In the genomic region with DNA sequence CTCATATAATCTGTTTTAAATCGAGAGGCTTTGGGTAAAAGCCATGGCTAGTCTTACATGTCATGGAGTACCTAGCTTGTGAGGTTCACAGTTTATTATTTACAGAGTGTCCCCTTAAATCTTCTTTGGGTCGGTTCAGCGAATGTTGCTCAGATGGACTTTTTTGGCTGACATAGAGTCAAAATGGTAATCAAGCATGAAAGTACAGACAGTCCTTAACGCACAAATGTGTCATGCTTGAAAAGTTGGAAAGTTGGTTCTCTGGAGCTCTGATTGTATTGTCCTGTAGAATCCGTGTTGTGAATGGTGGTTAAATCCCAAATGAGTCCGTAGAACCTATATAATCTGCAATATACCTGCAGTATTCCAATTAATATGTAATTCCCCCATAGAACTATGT, we compare ENCODE assay signal across 30 cellular contexts. TPM values are rescaled to one million over a fixed set of nuclear protein-coding genes. Genes with fewer than 3 reads are reported as not detected.
A peak's percentile ranks its signal among the peaks of the same experiment; 100 is the strongest.
DNase-seq lines count a peak whose midpoint lies in the region; ATAC-seq, FAIRE-seq and TF ChIP-seq lines count a peak whose summit lies in the region.
"Had no signal": no experiment of that assay in that cellular context is flagged by ENCODE, and none has a peak within 500 bp of the region (broad histone marks: within the 10 kb centered on the region; RNA-seq: fewer than 3 reads in every experiment).

No MANE protein-coding gene starts in this region.

- H3F3A ChIP-seq in neural progenitor cell (ENCODE audit: low read depth) = no peaks in the 10 kb centered on the region

- ATAC-seq in HepG2 (no peak), right lobe of liver (no peak)
- ATAC-seq: activated CD4-positive, alpha-beta T cell treated with anti-CD3 and anti-CD28 coated beads for 36 hours; activated CD8-positive, alpha-beta T cell treated with anti-CD3 and anti-CD28 coated beads, Interleukin-2, amount 10 ng/mL, durations not matched to agents 7 days and 5 days; Right ventricle myocardium inferior; sciatic nerve; stimulated activated effector memory CD8-positive, alpha-beta T cell treated with anti-CD3 and anti-CD28 coated beads, Interleukin-12 subunit alpha, Interleukin-12 subunit beta, amount 100 ng/mL, for 72 hours had no signal

- TF ChIP-seq CTCF in HepG2 (CRISPR knock-in tag; IDR thresholded peaks at IDR 0.05) (no peak), right lobe of liver (IDR thresholded peaks at IDR 0.05) (no peak), neural progenitor cell (IDR thresholded peaks at IDR 0.05) (no peak), thyroid gland (IDR thresholded peaks at IDR 0.05) (no peak), coronary artery (IDR thresholded peaks at IDR 0.05) (no peak)

- H3K36me3 ChIP-seq in HepG2 (replicated peaks in 1 of 2; ENCODE audit: control insufficient read depth in 1 of 2, insufficient read depth in 2 of 2, low read length in 2 of 2) = peaks cover 2 to 7% of the 10 kb centered on the region in 2 experiments; a peak in 1 of 5 replicates
- no peaks in the 10 kb centered on the region for H3K36me3 ChIP-seq in right lobe of liver
- H3K36me3 ChIP-seq in neural progenitor cell = no peaks in the 10 kb centered on the region
- no peaks in the 10 kb centered on the region for H3K36me3 ChIP-seq in thyroid gland
- H3K36me3 ChIP-seq: uterus had no signal

- CTCF ChIA-PET in HepG2 (lab: Yijun Ruan, JAX; ENCODE audit: low intra/inter-chr PET ratio, low total read pairs) = no interaction called here

- H3K4me2 ChIP-seq in HepG2 (ENCODE audit: low read depth, low read length) (no peak overlapping the region), neural progenitor cell (no peak overlapping the region)
- H3K4me2 ChIP-seq: KMS-11, PC-9 had no signal

- POLR2A ChIA-PET in HepG2 (lab: Yijun Ruan, JAX) = no interaction called here

- H3K9me3 ChIP-seq in HepG2 (ENCODE audit: low read length) = no peaks in the 10 kb centered on the region
- no peaks in the 10 kb centered on the region for H3K9me3 ChIP-seq in right lobe of liver
- H3K9me3 ChIP-seq in neural progenitor cell (ENCODE audit: low read depth) = no peaks in the 10 kb centered on the region
- no peaks in the 10 kb centered on the region for H3K9me3 ChIP-seq in thyroid gland
- H3K9me3 ChIP-seq: MG63, uterus had no signal

- TF ChIP-seq EP300 in HepG2 (IDR thresholded peaks at IDR 0.05; ENCODE audit: low read depth in 2 of 2, low read length in 2 of 2) (no peak), HepG2 (CRISPR knock-in tag; IDR thresholded peaks at IDR 0.05; ENCODE audit: borderline replicate concordance) (no peak)

- no peaks in the 10 kb centered on the region for H3K27me3 Mint-ChIP-seq in neural progenitor cell (ENCODE audit: insufficient read depth, low read depth)
- H3K27me3 Mint-ChIP-seq: activated CD4-positive, alpha-beta T cell treated with anti-CD3 and anti-CD28 coated beads for 36 hours; CD8-positive, alpha-beta memory T cell; progenitor cell of endocrine pancreas had no signal

- in situ Hi-C loops in HepG2 (cut with HindIII; ENCODE audit: extremely low pct_ligation_motif_present, low pct_unique_long_range_greater_than_20kb) = no loop called here

- no peak overlapping the region for H2AFZ ChIP-seq in HepG2 (ENCODE audit: low read length)
- no peak overlapping the region for H2AFZ ChIP-seq in neural progenitor cell (replicated peaks)
- H2AFZ ChIP-seq: PC-9 had no signal

- H3K9ac ChIP-seq in HepG2 (ENCODE audit: insufficient read depth, low read depth, low read length) (no peak overlapping the region), neural progenitor cell (no peak overlapping the region)
- H3K9ac ChIP-seq: KMS-11 had no signal

- H3K27ac ChIP-seq in HepG2 (ENCODE audit: extremely low read length, insufficient read depth, low read length) = no peak overlapping the region
- H3K27ac ChIP-seq in right lobe of liver = no peak overlapping the region
- no peak overlapping the region for H3K27ac ChIP-seq in neural progenitor cell
- peak overlapping the region; percentile 11 to 69 (median 60) for H3K27ac ChIP-seq in thyroid gland
- H3K27ac ChIP-seq in coronary artery = no peak overlapping the region
- H3K27ac ChIP-seq: KMS-11, PC-9, uterus had no signal

- H4K20me1 ChIP-seq in HepG2 (ENCODE audit: insufficient read depth, low read length) (no peaks in the 10 kb centered on the region; the same call in 1 of the 2 replicates), neural progenitor cell (ENCODE audit: low read depth) (peaks cover 58% of the 10 kb centered on the region)

- FAIRE-seq in HepG2 (lab: Jason Lieb, UNC) = no peak
- FAIRE-seq: islet of Langerhans had no signal

- peaks cover 13% of the 10 kb centered on the region for H3K4me1 Mint-ChIP-seq in neural progenitor cell

- H3K27me3 ChIP-seq in HepG2 (ENCODE audit: control insufficient read depth in 1 of 2, insufficient read depth in 2 of 2, low read length in 2 of 2) (no peaks in the 10 kb centered on the region), right lobe of liver (no peaks in the 10 kb centered on the region), neural progenitor cell (no peaks in the 10 kb centered on the region), thyroid gland (no peaks in the 10 kb centered on the region)
- H3K27me3 ChIP-seq: MG63, uterus had no signal

- H3K79me2 ChIP-seq in HepG2 (ENCODE audit: insufficient read depth, low read length) (peaks cover 70% of the 10 kb centered on the region), neural progenitor cell (ENCODE audit: low read depth) (peaks cover 99% of the 10 kb centered on the region)

- BruUV-seq in HepG2 (replicated peaks; lab: Mats Ljungman, UMichigan) = no TSS peak

- DNase-seq in HepG2 (ENCODE audit: low spot score) = no peak
- no peak for DNase-seq in right lobe of liver
- peak; percentile 32 for DNase-seq in cerebellar cortex (ENCODE audit: low spot score)
- no peak for DNase-seq in neural progenitor cell (ENCODE audit: low spot score)
- no peak for DNase-seq in thyroid gland
- DNase-seq in activated T-cell treated with anti-CD3 and anti-CD28 coated beads, Interleukin-2, amount 50 U/mL, for 48 hours = no peak
- no peak for DNase-seq in activated CD4-positive, CD25-positive, alpha-beta regulatory T cell treated with anti-CD3 and anti-CD28 coated beads, Interleukin-2, amount 50 U/mL, for 72 hours
- DNase-seq in coronary artery (ENCODE audit: low spot score) = no peak
- DNase-seq: activated CD4-positive, alpha-beta T cell treated with anti-CD3 and anti-CD28 coated beads for 36 hours; activated CD8-positive, alpha-beta T cell treated with anti-CD3 and anti-CD28 coated beads, Interleukin-2, amount 10 ng/mL, durations not matched to agents 7 days and 5 days; activated naive CD4-positive, alpha-beta T cell treated with anti-CD3 and anti-CD28 coated beads, Interleukin-2, amount 50 U/mL, for 16 hours; amygdala; CD8-positive, alpha-beta memory T cell; DMS 273 treated with DMSO at 0.1 percent for 48 hours; MG63; NCI-H1105 treated with DMSO at 0.1 percent for 48 hours; NCI-H187 treated with DMSO at 0.1 percent for 48 hours; NCI-H2171 treated with DMSO at 0.1 percent for 48 hours; NCI-H524; NK-92 treated with Interleukin-12 subunit alpha and Interleukin-12 subunit beta, amount 100 ng/mL, for 24 hours; PC-9; stimulated activated CD4-positive, alpha-beta T cell treated with anti-CD3 and anti-CD28 coated beads, Interleukin-4, amount 100 ng/mL, for 4 hours; uterus had no signal

- peaks cover 4% of the 10 kb centered on the region for H3K36me3 Mint-ChIP-seq in neural progenitor cell

- no peak overlapping the region for H3K4me3 Mint-ChIP-seq in neural progenitor cell
- H3K4me3 Mint-ChIP-seq: activated CD4-positive, alpha-beta T cell treated with anti-CD3 and anti-CD28 coated beads for 36 hours; activated CD8-positive, alpha-beta T cell treated with anti-CD3 and anti-CD28 coated beads, Interleukin-2, amount 10 ng/mL, durations not matched to agents 7 days and 5 days; stimulated activated effector memory CD8-positive, alpha-beta T cell treated with anti-CD3 and anti-CD28 coated beads, Interleukin-12 subunit alpha, Interleukin-12 subunit beta, amount 100 ng/mL, for 72 hours had no signal

- WGBS in HepG2 (ENCODE audit: low lambda C conversion rate) = 98% methylated on average over 6 of the region's 6 CpGs
- 99% methylated on average over 5 of the region's 6 CpGs for WGBS in right lobe of liver (ENCODE audit: insufficient coverage, low coverage, low lambda C conversion rate, missing lambda C conversion rate)
- 43 to 44% methylated on average over 6 of the region's 6 CpGs for WGBS in thyroid gland, 2 donors

- intact Hi-C loops in HepG2 (cut with micrococcal nuclease; ENCODE audit: unreplicated experiment) = no loop called here
- intact Hi-C loops in right lobe of liver (cut with DNase I) = no loop called here
- intact Hi-C loops in thyroid gland (cut with DNase I) = no loop called here

- H3K27ac Mint-ChIP-seq in neural progenitor cell = peak overlapping the region; percentile 72
- H3K27ac Mint-ChIP-seq: activated CD4-positive, alpha-beta T cell treated with anti-CD3 and anti-CD28 coated beads for 36 hours; activated CD8-positive, alpha-beta T cell treated with anti-CD3 and anti-CD28 coated beads, Interleukin-2, amount 10 ng/mL, durations not matched to agents 7 days and 5 days; activated T-helper 2 cell treated with anti-CD3 and anti-CD28 coated beads, Interferon-gamma antibody, Interleukin-2, Interleukin-4, amounts not matched to agents 10 μg/mL and 5 μg/mL and 100 μg/mL, durations not matched to agents 14 hours and 24 hours and 36 hours; progenitor cell of endocrine pancreas had no signal

- H3K4me3 ChIP-seq in HepG2 (replicated peaks in 1 of 3; ENCODE audit: insufficient read depth in 1 of 3, low read depth in 2 of 3, low read length in 3 of 3) (no peak overlapping the region), right lobe of liver (no peak overlapping the region), neural progenitor cell (no peak overlapping the region), thyroid gland (replicated peaks in 1 of 3) (no peak overlapping the region), coronary artery (no peak overlapping the region)
- H3K4me3 ChIP-seq: MG63, PC-9, uterus had no signal

- H3K9me3 Mint-ChIP-seq in neural progenitor cell = no peaks in the 10 kb centered on the region
- H3K9me3 Mint-ChIP-seq: activated T-helper 2 cell treated with anti-CD3 and anti-CD28 coated beads, Interferon-gamma antibody, Interleukin-2, Interleukin-4, amounts not matched to agents 10 μg/mL and 5 μg/mL and 100 μg/mL, durations not matched to agents 14 hours and 24 hours and 36 hours; CD8-positive, alpha-beta memory T cell; stimulated activated effector memory CD8-positive, alpha-beta T cell treated with anti-CD3 and anti-CD28 coated beads, Interleukin-12 subunit alpha, Interleukin-12 subunit beta, amount 100 ng/mL, for 72 hours had no signal

- TF ChIP-seq POLR2A in HepG2 (IDR thresholded peaks at IDR 0.05; ENCODE audit: insufficient read depth in 1 of 2, low read depth in 2 of 2, low read length in 2 of 2) = no peak
- no peak for TF ChIP-seq POLR2A in right lobe of liver (IDR thresholded peaks at IDR 0.05)
- no peak for TF ChIP-seq POLR2A in thyroid gland (IDR thresholded peaks at IDR 0.05)

- peaks cover 10% of the 10 kb centered on the region for H3K4me1 ChIP-seq in HepG2 (ENCODE audit: insufficient read depth, low read length)
- H3K4me1 ChIP-seq in right lobe of liver = peaks cover 0 to 7% (median 0%) of the 10 kb centered on the region in 4 donors
- H3K4me1 ChIP-seq in neural progenitor cell = peaks cover 43% of the 10 kb centered on the region
- peaks cover 41 to 77% of the 10 kb centered on the region in 2 donors for H3K4me1 ChIP-seq in thyroid gland

- no peak for TF ChIP-seq RAD21 in HepG2 (CRISPR knock-in tag; IDR thresholded peaks at IDR 0.05)

RNA-seq across cellular contexts. Expression of gene PTPN1, which starts 22.0 kb away (rescaled TPM):
- total RNA-seq in HepG2 (2016; rRNA removed; fragmentation: Illumina TruSeq; extraction: Trizol) = 33.3 and 37.2 TPM in 2 replicates
- total RNA-seq in HepG2 (2016; cell fraction: cytosol; rRNA removed; fragmentation: Illumina TruSeq; extraction: Trizol; ENCODE audit: low read depth) = 4.1 and 4.3 TPM in 2 replicates
- 31.0 and 34.8 TPM in 2 replicates for total RNA-seq in HepG2 (2016; cell fraction: insoluble cytoplasmic fraction; rRNA removed; fragmentation: Illumina TruSeq; extraction: Trizol)
- total RNA-seq in HepG2 (2016; cell fraction: membrane; rRNA removed; fragmentation: Illumina TruSeq; extraction: Trizol) = 16.1 and 17.5 TPM in 2 replicates
- total RNA-seq in HepG2 (2016; cell fraction: nucleus; rRNA removed; fragmentation: Illumina TruSeq; extraction: Trizol) = 22.9 and 26.4 TPM in 2 replicates
- polyA plus RNA-seq in HepG2 (2011; rRNA removed) = 16.8 and 17.7 TPM in 2 replicates
- 14.7 and 18.4 TPM in 2 replicates for polyA plus RNA-seq in HepG2 (2011; cell fraction: cytosol; rRNA removed)
- 21.4 and 23.7 TPM in 2 replicates for polyA plus RNA-seq in HepG2 (2011; cell fraction: nucleus; rRNA removed)
- polyA plus RNA-seq in HepG2 (2012) = 20.9 and 24.3 TPM in 2 replicates
- polyA plus RNA-seq in HepG2 (2016; cell fraction: cytosol; fragmentation: Illumina TruSeq; extraction: Trizol; ENCODE audit: low read depth) = 2.4 and 2.5 TPM in 2 replicates
- 33.0 and 39.3 TPM in 2 replicates for polyA plus RNA-seq in HepG2 (2016; cell fraction: insoluble cytoplasmic fraction; fragmentation: Illumina TruSeq; extraction: Trizol; ENCODE audit: low read depth)
- polyA plus RNA-seq in HepG2 (2016; cell fraction: membrane; fragmentation: Illumina TruSeq; extraction: Trizol; ENCODE audit: low read depth) = 9.4 and 10.0 TPM in 2 replicates
- 31.1 and 31.8 TPM in 2 replicates for polyA plus RNA-seq in HepG2 (2016; cell fraction: nucleus; fragmentation: Illumina TruSeq; extraction: Trizol; ENCODE audit: insufficient read depth, low read depth)
- 27.4 and 30.1 TPM in 2 replicates for polyA minus RNA-seq in HepG2 (2011; rRNA and poly(A)+ RNA removed; ENCODE audit: low replicate concordance)
- polyA minus RNA-seq in HepG2 (2011; cell fraction: cytosol; rRNA and poly(A)+ RNA removed) = 12.4 and 15.0 TPM in 2 replicates
- polyA minus RNA-seq in HepG2 (2011; cell fraction: nucleus; rRNA and poly(A)+ RNA removed) = 23.0 and 24.9 TPM in 2 replicates
- total RNA-seq in right lobe of liver = 10 to 100 TPM in 5 of 6 experiments, 1 to 10 TPM in 1; 9.5 to 14.9 (median 12.6) TPM
- 35.3 and 38.1 TPM in 2 replicates for total RNA-seq in neural progenitor cell (ENCODE audit: low replicate concordance)
- total RNA-seq in thyroid gland = 10 to 100 TPM; 20.5 to 28.8 (median 24.9) TPM

Comparison
In these comparisons a context has a peak if more than half of its experiments do, and no peak if none do; other contexts are left out.
1. H3K27ac ChIP-seq: peak in thyroid gland (3 of 3); none in HepG2 (single experiment), right lobe of liver (0 of 3), neural progenitor cell (single experiment) and coronary artery (0 of 2).